Comparison of ENCODE assay signal across 1 cellular context in the genomic region with DNA sequence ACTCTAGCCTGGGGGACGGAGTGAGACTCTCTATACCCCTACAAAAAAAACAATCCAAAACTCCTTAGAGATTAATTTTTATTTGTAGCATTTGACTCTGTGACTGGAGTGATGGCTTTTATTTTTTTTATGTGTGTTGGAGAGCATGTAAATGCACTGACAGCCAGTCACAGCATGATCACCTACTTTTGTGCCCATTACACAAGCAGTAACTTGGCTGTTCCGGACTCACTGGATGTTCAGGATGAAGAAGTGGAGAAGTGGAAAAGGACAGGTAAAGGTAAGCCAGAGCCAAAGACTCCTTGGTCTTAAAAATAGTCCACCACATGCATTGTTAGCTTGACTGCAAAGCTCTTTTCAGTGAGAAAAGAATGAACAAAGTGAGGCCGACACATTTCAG.
TF ChIP-seq lines count a peak whose summit lies in the region.

No MANE protein-coding gene starts in this region.

TF ChIP-seq in IMR-90, 13 proteins besides CTCF, POLR2A, EP300 and RAD21 (continued from another document):
- no peak for TF ChIP-seq ELK1 (IDR thresholded peaks at IDR 0.05; ENCODE audit: borderline replicate concordance, low read depth, low read length)
- no peak for TF ChIP-seq CHD1 (IDR thresholded peaks at IDR 0.05; ENCODE audit: low read depth, low read length)
- no peak for TF ChIP-seq RFX5 (IDR thresholded peaks at IDR 0.05; ENCODE audit: low read depth, low read length)
